9 cellular contexts compared by ENCODE assay signal in the genomic region with DNA sequence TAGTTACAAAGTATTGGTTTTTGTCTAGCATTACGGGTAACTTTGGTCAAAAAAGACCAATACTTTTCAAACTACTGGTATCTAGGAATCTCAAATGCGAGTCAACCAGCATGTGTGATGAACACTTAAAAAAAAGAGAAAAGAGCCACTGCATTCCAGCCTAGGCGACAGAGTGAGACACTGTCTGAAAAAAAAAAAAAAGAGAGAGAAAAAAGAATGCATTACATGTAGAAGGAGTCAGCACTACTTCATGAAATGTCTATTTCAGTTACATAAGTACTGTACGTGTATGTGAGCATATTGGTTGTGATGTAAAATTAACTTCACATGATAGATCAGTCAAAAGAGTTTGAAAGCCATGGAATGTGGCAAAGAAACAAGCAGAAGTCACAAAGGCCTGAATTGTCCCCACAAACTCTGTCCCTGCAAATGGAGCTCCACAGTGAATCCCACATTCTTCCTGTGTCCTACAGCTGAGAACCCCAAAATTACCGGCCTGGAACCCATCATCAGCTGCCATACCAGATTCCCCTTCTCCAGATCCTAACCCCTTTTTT. TPM values are rescaled to one million over a fixed set of nuclear protein-coding genes. Genes with fewer than 3 reads are reported as not detected.
DNase-seq lines count a peak whose midpoint lies in the region; ATAC-seq and TF ChIP-seq lines count a peak whose summit lies in the region.
"Had no signal": no experiment of that assay in that cellular context is flagged by ENCODE, and none has a peak within 500 bp of the region (broad histone marks: within the 10 kb centered on the region; RNA-seq: fewer than 3 reads in every experiment).

No MANE protein-coding gene starts in this region.

- no peaks in the 10 kb centered on the region for H3K9me3 Mint-ChIP-seq in central memory CD8-positive, alpha-beta T cell

- ATAC-seq in central memory CD8-positive, alpha-beta T cell (replicated peaks; ENCODE audit: extremely low read depth, poor library complexity, severe bottlenecking): no peak

- intact Hi-C loops in testis (cut with DNase I; ENCODE audit: low total_unique reads): no loop called here

- TF ChIP-seq CTCF in HEK293 (tag by site-specific recombination; IDR thresholded peaks at IDR 0.05) (no peak), testis (IDR thresholded peaks at IDR 0.05) (no peak)

- POLR2A ChIA-PET in HEK293 (lab: Yijun Ruan, JAX): interaction anchor here (1.3 kb wide), 1 partner anchor 10 kb away, joined by 5 read pairs; no protein-coding TSS in a partner anchor

- no peaks in the 10 kb centered on the region for H3K27me3 Mint-ChIP-seq in central memory CD8-positive, alpha-beta T cell

- peaks cover 8% of the 10 kb centered on the region for H3K4me1 ChIP-seq in HEK293 (ENCODE audit: control insufficient read depth, insufficient read depth, low read length)
- H3K4me1 ChIP-seq in mucosa of stomach (ENCODE audit: control insufficient read depth, insufficient read depth, low read length): peaks cover 64% of the 10 kb centered on the region
- H3K4me1 ChIP-seq in testis: peaks cover 5% of the 10 kb centered on the region

- H3K4me3 ChIP-seq in HEK293 (ENCODE audit: low read depth, low read length): no peak overlapping the region
- peak overlapping the region; percentile 51 for H3K4me3 ChIP-seq in mucosa of stomach (ENCODE audit: low read length)
- H3K4me3 ChIP-seq in testis: no peak overlapping the region

- peak; percentile 38 for DNase-seq in ACHN
- no peak for DNase-seq in central memory CD8-positive, alpha-beta T cell (ENCODE audit: low spot score in 2 of 2)
- DNase-seq in stimulated activated CD4-positive, alpha-beta T cell treated with anti-CD3 and anti-CD28 coated beads, Interleukin-4, amount 100 ng/mL, for 1 hour: no peak
- no peak for DNase-seq in testis
- DNase-seq in T1000 (lab: John Stamatoyannopoulos, UW): no peak
- no peak for DNase-seq in SIG-M5 (lab: John Stamatoyannopoulos, UW)
- DNase-seq: KG1 had no signal

- in situ Hi-C loops in ACHN (cut with HindIII; ENCODE audit: low pct_ligation_motif_present, low pct_unique_long_range_greater_than_20kb, low sequenced_read_pairs): no loop called here

- H3K36me3 Mint-ChIP-seq in central memory CD8-positive, alpha-beta T cell (ENCODE audit: insufficient read depth): peaks cover 13% of the 10 kb centered on the region

- H3K4me1 Mint-ChIP-seq in central memory CD8-positive, alpha-beta T cell: peaks cover 59% of the 10 kb centered on the region

- H3K27ac ChIP-seq in HEK293 (ENCODE audit: extremely low read depth, low read depth, low read length): no peak overlapping the region
- peak overlapping the region in 1 of 2 donors; percentile 59 for H3K27ac ChIP-seq in testis

- peak overlapping the region; percentile 74 for H3K9ac ChIP-seq in mucosa of stomach (ENCODE audit: low read length)

- peak overlapping the region; percentile 88 for H3K4me3 Mint-ChIP-seq in central memory CD8-positive, alpha-beta T cell

- H3K27ac Mint-ChIP-seq in central memory CD8-positive, alpha-beta T cell (ENCODE audit: low read depth): peak overlapping the region; percentile 93

- TF ChIP-seq POLR2A in testis (IDR thresholded peaks at IDR 0.05): no peak

- H3K36me3 ChIP-seq in HEK293 (ENCODE audit: control insufficient read depth in 2 of 2, insufficient read depth in 1 of 2, low read length in 2 of 2) (no peaks in the 10 kb centered on the region), mucosa of stomach (ENCODE audit: control insufficient read depth, insufficient read depth, low read length) (no peaks in the 10 kb centered on the region), testis (ENCODE audit: low read depth, missing control alignments) (no peaks in the 10 kb centered on the region)

- H3K9me3 ChIP-seq in HEK293 (ENCODE audit: control insufficient read depth, insufficient read depth, low read depth, low read length) (no peaks in the 10 kb centered on the region), mucosa of stomach (ENCODE audit: control insufficient read depth, low read length) (no peaks in the 10 kb centered on the region), testis (no peaks in the 10 kb centered on the region)

- H3K27me3 ChIP-seq in mucosa of stomach (ENCODE audit: control insufficient read depth, insufficient read depth, low read length) (no peaks in the 10 kb centered on the region), testis (no peaks in the 10 kb centered on the region)

- 41 to 51% methylated on average over 5 of the region's 5 CpGs for WGBS in testis, 2 donors

- CTCF ChIA-PET in HEK293 (lab: Yijun Ruan, JAX): interaction anchor here (1.5 kb wide), 1 partner anchor 38 kb away, joined by 3 read pairs; no protein-coding TSS in a partner anchor

TF ChIP-seq in HEK293, 187 proteins besides CTCF, POLR2A, EP300 and RAD21:
- TF ChIP-seq ZNF600 (tag by site-specific recombination; IDR thresholded peaks at IDR 0.05) (peak; percentile 61; the same call in 1 of the 2 replicates), ZNF529 (tag by site-specific recombination; IDR thresholded peaks at IDR 0.05; ENCODE audit: insufficient replicate concordance) (no peak), FEZF1 (tag by site-specific recombination; IDR thresholded peaks at IDR 0.05) (no peak)
- TF ChIP-seq, protein P1, sequence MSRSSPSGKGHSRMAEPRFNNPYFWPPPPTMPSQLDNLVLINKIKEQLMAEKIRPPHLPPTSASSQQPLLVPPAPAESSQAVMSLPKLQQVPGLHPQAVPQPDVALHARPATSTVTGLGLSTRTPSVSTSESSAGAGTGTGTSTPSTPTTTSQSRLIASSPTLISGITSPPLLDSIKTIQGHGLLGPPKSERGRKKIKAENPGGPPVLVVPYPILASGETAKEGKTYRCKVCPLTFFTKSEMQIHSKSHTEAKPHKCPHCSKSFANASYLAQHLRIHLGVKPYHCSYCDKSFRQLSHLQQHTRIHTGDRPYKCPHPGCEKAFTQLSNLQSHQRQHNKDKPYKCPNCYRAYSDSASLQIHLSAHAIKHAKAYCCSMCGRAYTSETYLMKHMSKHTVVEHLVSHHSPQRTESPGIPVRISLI (tag by site-specific recombination; IDR thresholded peaks at IDR 0.05): peak; percentile 70

RNA-seq across cellular contexts. Expression of a gene that starts 1.6 kb away (rescaled TPM):
- 1 to 10 TPM; 6.7 to 6.8 TPM for total RNA-seq in testis
- polyA plus RNA-seq in testis (ENCODE audit: insufficient read depth, low read depth, low replicate concordance): 3.8 TPM

RNA-seq across cellular contexts. Expression of a gene that starts 7.8 kb away (rescaled TPM):
- total RNA-seq in testis: 1 to 10 TPM in 1 of 2 donors, not detected in 1; 1.4 TPM
- polyA plus RNA-seq in testis (ENCODE audit: insufficient read depth, low read depth, low replicate concordance): 0.20 TPM

RNA-seq across cellular contexts. Expression of a gene that starts 37.8 kb away (rescaled TPM):
- 100 to 1,000 TPM; 131 to 148 TPM for total RNA-seq in testis
- polyA plus RNA-seq in testis (ENCODE audit: insufficient read depth, low read depth, low replicate concordance): 204 TPM
